In the genomic region with DNA sequence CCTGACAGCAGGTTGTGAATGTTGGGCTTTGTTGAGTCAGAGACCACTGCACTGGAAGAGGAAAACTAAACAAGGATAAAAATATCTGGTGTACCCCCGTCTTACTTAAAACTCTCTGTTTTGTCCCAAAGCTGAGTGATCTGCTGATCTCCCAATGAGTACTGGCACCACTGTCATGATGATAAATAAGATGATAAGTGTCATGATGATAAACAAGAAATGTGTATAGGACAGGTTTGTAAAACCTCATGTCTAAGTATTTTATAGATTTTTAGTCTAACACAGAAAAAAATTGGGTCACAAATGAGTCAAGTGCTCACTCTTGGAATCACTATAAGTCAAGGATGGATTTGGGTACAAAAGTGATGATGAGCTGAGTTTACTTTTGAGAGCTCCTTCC, we compare ENCODE assay signal across 21 cellular contexts. TPM values are rescaled to one million over a fixed set of nuclear protein-coding genes. Genes with fewer than 3 reads are reported as not detected.
"Had no signal": no experiment of that assay in that cellular context is flagged by ENCODE, and none has a peak within 500 bp of the region (broad histone marks: within the 10 kb centered on the region; RNA-seq: fewer than 3 reads in every experiment).

No MANE protein-coding gene starts in this region.

- H3K9me3 Mint-ChIP-seq: activated CD4-positive, alpha-beta T cell treated with anti-CD3 and anti-CD28 coated beads, Interleukin-2, amount 10 ng/mL, durations not matched to agents 24 days and 14 days; activated naive CD4-positive, alpha-beta T cell treated with anti-CD3 and anti-CD28 coated beads, Interleukin-2, amount 10 ng/mL, durations not matched to agents 7 days and 5 days; activated naive CD8-positive, alpha-beta T cell treated with anti-CD3 and anti-CD28 coated beads, Interleukin-2, amount 50 U/mL, for 24 hours; endodermal cell; natural killer cell treated with Interleukin-12 subunit alpha and Interleukin-12 subunit beta and Interleukin-15 and Interleukin-18, amount 100 ng/mL, for 72 hours had no signal

- H3K27ac Mint-ChIP-seq: activated CD4-positive, alpha-beta memory T cell treated with anti-CD3 and anti-CD28 coated beads, Interleukin-2, amount 10 ng/mL, durations not matched to agents 7 days and 5 days; activated CD4-positive, alpha-beta T cell treated with anti-CD3 and anti-CD28 coated beads, Interleukin-2, amount 10 ng/mL, durations not matched to agents 24 days and 14 days; activated naive CD4-positive, alpha-beta T cell treated with anti-CD3 and anti-CD28 coated beads, Interleukin-2, amount 10 ng/mL, durations not matched to agents 7 days and 5 days; activated naive CD8-positive, alpha-beta T cell treated with anti-CD3 and anti-CD28 coated beads, Interleukin-2, amount 50 U/mL, for 24 hours; endodermal cell; stimulated activated naive CD8-positive, alpha-beta T cell treated with anti-CD3 and anti-CD28 coated beads, Interleukin-15, amount 100 ng/mL, for 72 hours had no signal

- FAIRE-seq: islet of Langerhans, pancreas had no signal

- H3K36me3 ChIP-seq: heart left ventricle, pancreas, tibial artery had no signal

- H3K4me3 Mint-ChIP-seq: activated CD4-positive, alpha-beta memory T cell treated with anti-CD3 and anti-CD28 coated beads, Interleukin-2, amount 10 ng/mL, durations not matched to agents 7 days and 5 days; activated CD4-positive, alpha-beta T cell treated with anti-CD3 and anti-CD28 coated beads, Interleukin-2, amount 10 ng/mL, durations not matched to agents 24 days and 14 days; activated naive CD4-positive, alpha-beta T cell treated with anti-CD3 and anti-CD28 coated beads, Interleukin-2, amount 10 ng/mL, durations not matched to agents 7 days and 5 days; activated naive CD8-positive, alpha-beta T cell treated with anti-CD3 and anti-CD28 coated beads, Interleukin-2, amount 50 U/mL, for 24 hours; endodermal cell; natural killer cell treated with Interleukin-12 subunit alpha and Interleukin-12 subunit beta and Interleukin-15 and Interleukin-18, amount 100 ng/mL, for 72 hours; stimulated activated naive CD8-positive, alpha-beta T cell treated with anti-CD3 and anti-CD28 coated beads, Interleukin-15, amount 100 ng/mL, for 72 hours had no signal

- H3K27me3 ChIP-seq: pancreas had no signal

- H3K27ac ChIP-seq: heart left ventricle, pancreas, tibial artery had no signal

- DNase-seq: activated CD4-positive, CD25-positive, alpha-beta regulatory T cell; activated effector memory CD4-positive, alpha-beta T cell treated with Interleukin-2 at 50 U/mL for 16 hours; activated naive CD4-positive, alpha-beta T cell treated with anti-CD3 and anti-CD28 coated beads, Interleukin-2, amount 10 ng/mL, durations not matched to agents 7 days and 5 days; activated naive CD8-positive, alpha-beta T cell treated with anti-CD3 and anti-CD28 coated beads, Interleukin-2, amount 50 U/mL, for 24 hours; activated T-cell treated with anti-CD3 and anti-CD28 coated beads, Interleukin-2, amount 50 U/mL, for 1 hour; cortex of kidney; endodermal cell; heart left ventricle; left ventricle myocardium superior; midbrain; pancreas; right cardiac atrium; tibial artery had no signal

- H3K4me3 ChIP-seq: heart left ventricle, pancreas, tibial artery had no signal

- H3K4me1 Mint-ChIP-seq: activated naive CD4-positive, alpha-beta T cell treated with anti-CD3 and anti-CD28 coated beads, Interleukin-2, amount 10 ng/mL, durations not matched to agents 7 days and 5 days had no signal

- H3K4me1 ChIP-seq: heart left ventricle, pancreas, tibial artery had no signal

- H3K9me3 ChIP-seq: heart left ventricle, pancreas, tibial artery had no signal

- ATAC-seq: heart left ventricle, left ventricle myocardium superior, right cardiac atrium had no signal

RNA-seq across cellular contexts. Expression of gene SIM1, which starts 8.5 kb away (rescaled TPM):
- total RNA-seq: activated CD4-positive, alpha-beta T cell treated with anti-CD3 and anti-CD28 coated beads, Interleukin-2, amount 10 ng/mL, durations not matched to agents 24 days and 14 days; cerebellum; fibroblast of villous mesenchyme; left ventricle myocardium superior; natural killer cell treated with Interleukin-12 subunit alpha and Interleukin-12 subunit beta and Interleukin-15 and Interleukin-18, amount 100 ng/mL, for 72 hours; right cardiac atrium had no signal
- polyA plus RNA-seq: heart left ventricle, mammary epithelial cell, right cardiac atrium had no signal
